20 cellular contexts compared by ENCODE assay signal in the genomic region with DNA sequence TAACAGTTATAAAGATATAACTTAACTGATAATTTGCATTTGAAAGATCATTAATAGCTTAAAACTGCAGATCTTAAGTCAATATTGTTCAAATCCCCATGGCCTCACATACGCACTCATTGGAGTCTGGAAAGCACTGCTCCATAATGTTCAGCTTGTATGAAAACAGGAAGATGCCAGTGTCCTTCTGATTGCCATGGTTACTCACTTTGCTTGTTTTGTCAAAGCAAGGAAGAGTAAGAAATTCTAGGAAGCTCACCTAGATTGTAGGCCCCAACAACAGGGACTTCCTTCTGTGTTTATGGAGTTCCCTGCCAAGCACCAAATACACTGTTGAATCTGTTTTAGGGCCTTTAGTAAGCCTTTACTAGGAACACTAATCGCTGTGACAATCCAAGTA.
"Had no signal": no experiment of that assay in that cellular context is flagged by ENCODE, and none has a peak within 500 bp of the region (broad histone marks: within the 10 kb centered on the region; RNA-seq: fewer than 3 reads in every experiment).

No MANE protein-coding gene starts in this region.

- H3K4me3 Mint-ChIP-seq: activated CD4-positive, alpha-beta memory T cell treated with anti-CD3 and anti-CD28 coated beads, Interleukin-2, amount 10 ng/mL, durations not matched to agents 7 days and 5 days; activated T-cell treated with anti-CD3 and anti-CD28 coated beads, Interleukin-2, amount 50 U/mL, for 4 hours; central memory CD8-positive, alpha-beta T cell; naive thymus-derived CD8-positive, alpha-beta T cell; T-helper 17 cell had no signal

- H3K27me3 Mint-ChIP-seq: activated CD4-positive, alpha-beta memory T cell treated with anti-CD3 and anti-CD28 coated beads, Interleukin-2, amount 10 ng/mL, durations not matched to agents 7 days and 5 days; central memory CD8-positive, alpha-beta T cell; naive thymus-derived CD8-positive, alpha-beta T cell; T-helper 17 cell had no signal

- H3K9me3 Mint-ChIP-seq: activated CD4-positive, alpha-beta memory T cell treated with anti-CD3 and anti-CD28 coated beads, Interleukin-2, amount 10 ng/mL, durations not matched to agents 7 days and 5 days; activated naive CD4-positive, alpha-beta T cell treated with anti-CD3 and anti-CD28 coated beads, Interleukin-2, amount 50 U/mL, for 72 hours; activated T-cell treated with anti-CD3 and anti-CD28 coated beads, Interleukin-2, amount 50 U/mL, for 4 hours; central memory CD8-positive, alpha-beta T cell; naive thymus-derived CD8-positive, alpha-beta T cell had no signal

- H3K4me1 ChIP-seq: body of pancreas had no signal

- H3K9me3 ChIP-seq: body of pancreas, gastroesophageal sphincter, heart right ventricle had no signal

- H3K4me3 ChIP-seq: body of pancreas, coronary artery, gastroesophageal sphincter, heart right ventricle had no signal

- H3K27ac ChIP-seq: body of pancreas, coronary artery, epithelial cell of prostate, gastroesophageal sphincter, heart right ventricle had no signal

- FAIRE-seq: islet of Langerhans had no signal

- DNase-seq: activated CD4-positive, alpha-beta memory T cell treated with anti-CD3 and anti-CD28 coated beads, Interleukin-2, amount 10 ng/mL, durations not matched to agents 7 days and 5 days; activated CD4-positive, alpha-beta T cell treated with anti-CD3 and anti-CD28 coated beads for 4 hours; activated effector memory CD4-positive, alpha-beta T cell treated with anti-CD3 and anti-CD28 coated beads, Interleukin-2, amount 50 U/mL, for 16 hours; activated T-cell treated with anti-CD3 and anti-CD28 coated beads, Interleukin-2, amount 50 U/mL, for 4 hours; body of pancreas; effector CD8-positive, alpha-beta T cell; heart right ventricle; left colon; naive thymus-derived CD8-positive, alpha-beta T cell; retina; stimulated activated CD4-positive, alpha-beta T cell treated with anti-CD3 and anti-CD28 coated beads, Interleukin-15, amount 100 ng/mL, for 24 hours; stimulated activated CD4-positive, alpha-beta T cell treated with anti-CD3 and anti-CD28 coated beads, Interleukin-4, amount 100 ng/mL, for 1 hour; stimulated activated naive CD8-positive, alpha-beta T cell treated with anti-CD3 and anti-CD28 coated beads, Interleukin-15, Interleukin-2, amounts not matched to agents 100 U/mL and 50 U/mL, for 24 hours; T-helper 17 cell had no signal

- ATAC-seq: activated naive CD4-positive, alpha-beta T cell treated with anti-CD3 and anti-CD28 coated beads, Interleukin-2, amount 50 U/mL, for 72 hours; activated T-cell treated with anti-CD3 and anti-CD28 coated beads, Interleukin-2, amount 50 U/mL, for 4 hours; body of pancreas; gastroesophageal sphincter; heart right ventricle; left colon; naive thymus-derived CD8-positive, alpha-beta T cell; stimulated activated naive CD8-positive, alpha-beta T cell treated with anti-CD3 and anti-CD28 coated beads, Interleukin-15, Interleukin-2, amounts not matched to agents 100 U/mL and 50 U/mL, for 24 hours; T-helper 17 cell had no signal

- H3K27me3 ChIP-seq: body of pancreas, gastroesophageal sphincter, heart right ventricle had no signal

- H3K4me1 Mint-ChIP-seq: central memory CD8-positive, alpha-beta T cell had no signal
